8 cellular contexts compared by ENCODE assay signal in genomic region chr12:8629486-8630033, GRCh38. TPM values are rescaled to one million over a fixed set of nuclear protein-coding genes. Genes with fewer than 3 reads are reported as not detected.
DNase-seq lines count a peak whose midpoint lies in the region; ATAC-seq, FAIRE-seq and TF ChIP-seq lines count a peak whose summit lies in the region.
"Had no signal": no experiment of that assay in that cellular context is flagged by ENCODE, and none has a peak within 500 bp of the region (broad histone marks: within the 10 kb centered on the region; RNA-seq: fewer than 3 reads in every experiment).

No MANE protein-coding gene starts in this region.

- POLR2A ChIA-PET in activated CD4-positive, alpha-beta T cell treated with anti-CD3 and anti-CD28 coated beads for 36 hours (lab: Charles Lee) = no interaction called here

- no peak overlapping the region for H3K27ac ChIP-seq in uterus

- H3K4me3 Mint-ChIP-seq in stimulated activated naive CD8-positive, alpha-beta T cell treated with anti-CD3 and anti-CD28 coated beads, Interleukin-15, Interleukin-2, amounts not matched to agents 100 ng/mL and 50 ng/mL, for 24 hours = no peak overlapping the region
- H3K4me3 Mint-ChIP-seq in activated CD4-positive, alpha-beta T cell treated with anti-CD3 and anti-CD28 coated beads for 36 hours = no peak overlapping the region

- H3K27me3 ChIP-seq in uterus = no peaks in the 10 kb centered on the region

- CTCF ChIA-PET in activated CD4-positive, alpha-beta T cell treated with anti-CD3 and anti-CD28 coated beads for 36 hours (lab: Charles Lee) = interaction anchor here (0.6 to 1.1 kb wide), 4 partner anchors 40 to 420 kb away, joined by 3 to 5 read pairs (median 4); no protein-coding TSS in a partner anchor

- H3K9me3 ChIP-seq in uterus = no peaks in the 10 kb centered on the region

- DNase-seq in RCC 7860 (ENCODE audit: low spot score) (peak; percentile 66), NCI-H1694 (lab: John Stamatoyannopoulos, UW) (no peak), uterus (no peak)
- DNase-seq in activated CD4-positive, alpha-beta T cell treated with anti-CD3 and anti-CD28 coated beads for 36 hours = no peak

- peak; percentile 55 for FAIRE-seq in RCC 7860 (lab: Jason Lieb, UNC)

- H3K27ac Mint-ChIP-seq in stimulated activated naive CD8-positive, alpha-beta T cell treated with anti-CD3 and anti-CD28 coated beads, Interleukin-15, Interleukin-2, amounts not matched to agents 100 ng/mL and 50 ng/mL, for 24 hours = peak overlapping the region; percentile 22
- H3K27ac Mint-ChIP-seq in activated CD4-positive, alpha-beta T cell treated with anti-CD3 and anti-CD28 coated beads for 36 hours = no peak overlapping the region

- ATAC-seq in GM19023 (IDR thresholded peaks at IDR 0.05; ENCODE audit: unreplicated experiment) (peak; percentile 97), HG02763 (IDR thresholded peaks at IDR 0.05; ENCODE audit: unreplicated experiment) (peak; percentile 97)
- ATAC-seq in activated CD4-positive, alpha-beta T cell treated with anti-CD3 and anti-CD28 coated beads for 36 hours = no peak

- TF ChIP-seq POLR2A in uterus (IDR thresholded peaks at IDR 0.05) = no peak

- H3K36me3 Mint-ChIP-seq in stimulated activated naive CD8-positive, alpha-beta T cell treated with anti-CD3 and anti-CD28 coated beads, Interleukin-15, Interleukin-2, amounts not matched to agents 100 ng/mL and 50 ng/mL, for 24 hours (ENCODE audit: low read depth) = no peaks in the 10 kb centered on the region
- no peaks in the 10 kb centered on the region for H3K36me3 Mint-ChIP-seq in activated CD4-positive, alpha-beta T cell treated with anti-CD3 and anti-CD28 coated beads for 36 hours (ENCODE audit: low read depth)

- H3K36me3 ChIP-seq in uterus = no peaks in the 10 kb centered on the region

- H3K4me3 ChIP-seq in uterus = no peak overlapping the region

- H3K9me3 Mint-ChIP-seq in stimulated activated naive CD8-positive, alpha-beta T cell treated with anti-CD3 and anti-CD28 coated beads, Interleukin-15, Interleukin-2, amounts not matched to agents 100 ng/mL and 50 ng/mL, for 24 hours = no peaks in the 10 kb centered on the region
- no peaks in the 10 kb centered on the region for H3K9me3 Mint-ChIP-seq in activated CD4-positive, alpha-beta T cell treated with anti-CD3 and anti-CD28 coated beads for 36 hours (ENCODE audit: low read depth)

- H3K27me3 Mint-ChIP-seq in stimulated activated naive CD8-positive, alpha-beta T cell treated with anti-CD3 and anti-CD28 coated beads, Interleukin-15, Interleukin-2, amounts not matched to agents 100 ng/mL and 50 ng/mL, for 24 hours = no peaks in the 10 kb centered on the region
- no peaks in the 10 kb centered on the region for H3K27me3 Mint-ChIP-seq in activated CD4-positive, alpha-beta T cell treated with anti-CD3 and anti-CD28 coated beads for 36 hours
- H3K27me3 Mint-ChIP-seq: IgD-negative memory B cell had no signal

- TF ChIP-seq CTCF in uterus (IDR thresholded peaks at IDR 0.05) = no peak

- intact Hi-C loops in uterus (cut with DNase I; ENCODE audit: low total_unique reads) = no loop called here
- intact Hi-C loops in activated CD4-positive, alpha-beta T cell treated with anti-CD3 and anti-CD28 coated beads for 36 hours (cut with DNase I, micrococcal nuclease) = no loop called here

- peaks cover 9% of the 10 kb centered on the region for H3K4me1 Mint-ChIP-seq in stimulated activated naive CD8-positive, alpha-beta T cell treated with anti-CD3 and anti-CD28 coated beads, Interleukin-15, Interleukin-2, amounts not matched to agents 100 ng/mL and 50 ng/mL, for 24 hours (ENCODE audit: low read depth)
- H3K4me1 Mint-ChIP-seq in activated CD4-positive, alpha-beta T cell treated with anti-CD3 and anti-CD28 coated beads for 36 hours = peaks cover 5% of the 10 kb centered on the region

- H3K4me1 ChIP-seq in uterus = no peaks in the 10 kb centered on the region

RNA-seq across cellular contexts. Expression of gene AICDA, which starts 16.9 kb away (rescaled TPM):
- under 1 TPM in 1 of 4 donors, not detected in 3; 0.41 TPM for total RNA-seq in uterus
- not detected for total RNA-seq in activated CD4-positive, alpha-beta T cell treated with anti-CD3 and anti-CD28 coated beads for 36 hours

RNA-seq across cellular contexts. Expression of gene MFAP5, which starts 33.1 kb away (rescaled TPM):
- 100 to 1,000 TPM in 3 of 4 donors, 10 to 100 TPM in 1; 36.8 to 259 (median 151) TPM for total RNA-seq in uterus
- total RNA-seq in activated CD4-positive, alpha-beta T cell treated with anti-CD3 and anti-CD28 coated beads for 36 hours = not detected

Comparison
In these comparisons a context has a peak if more than half of its experiments do, and no peak if none do; other contexts are left out.
1. RNA of gene MFAP5, which starts 33.1 kb away (total RNA-seq): 36.8 to 259 TPM in uterus; not detected in activated CD4-positive, alpha-beta T cell treated with anti-CD3 and anti-CD28 coated beads for 36 hours; every median in the first group is over 10 times any median in the second.